ENCODE assay signal across 8 cellular contexts in genomic region chr9:86946712-86947145, GRCh38. TPM values are rescaled to one million over a fixed set of nuclear protein-coding genes. Genes with fewer than 3 reads are reported as not detected.
DNase-seq lines count a peak whose midpoint lies in the region; ATAC-seq and TF ChIP-seq lines count a peak whose summit lies in the region.

No MANE protein-coding gene starts in this region.

- intact Hi-C loops in gastrocnemius medialis (cut with DNase I; ENCODE audit: low total_unique reads), result loop anchor here (10.0 kb wide), 1 partner anchor 378 kb away; no protein-coding TSS in a partner anchor

- H3K9me2 ChIP-seq in GM23248 (ENCODE audit: insufficient read depth), result no peaks in the 10 kb centered on the region

- DNase-seq in CD1c-positive myeloid dendritic cell (ENCODE audit: extremely low spot score), result peak; percentile 48
- DNase-seq in GM23248, result peak; percentile 81
- peak; percentile 58 for DNase-seq in NCI-H69 (lab: John Stamatoyannopoulos, UW)
- peak; percentile 73 for DNase-seq in adipocyte (ENCODE audit: low read depth)
- peak; percentile 35 for DNase-seq in hepatic stellate cell (ENCODE audit: low spot score)
- peak; percentile 16 to 62 for DNase-seq in gastrocnemius medialis
- DNase-seq in cortex of kidney (lab: John Stamatoyannopoulos, UW), result no peak

- in situ Hi-C loops in GM23248 (cut with MboI), result loop anchor here (10.0 kb wide), 1 partner anchor 462 kb away; no protein-coding TSS in a partner anchor
- in situ Hi-C loops in gastrocnemius medialis (cut with MboI; ENCODE audit: low sequenced_read_pairs in 4 of 4), result loop anchor here in 1 of 4 donors (25.0 kb wide), 1 partner anchor 459 kb away; no protein-coding TSS in a partner anchor

- no peak for TF ChIP-seq CTCF in gastrocnemius medialis (IDR thresholded peaks at IDR 0.05 in 4 of 5, conservative IDR thresholded peaks at IDR 0.05 in 1 of 5)

- peak overlapping the region; percentile 83 for H3K4me2 ChIP-seq in GM23248 (ENCODE audit: unreplicated experiment)

- H2AFZ ChIP-seq in GM23248, result peak overlapping the region; percentile 87

- H3K36me3 ChIP-seq in GM23248 (ENCODE audit: low read depth), result no peaks in the 10 kb centered on the region
- H3K36me3 ChIP-seq in adipocyte (ENCODE audit: control insufficient read depth, insufficient read depth, low read length, severe bottlenecking), result peaks cover 8% of the 10 kb centered on the region
- no peaks in the 10 kb centered on the region for H3K36me3 ChIP-seq in gastrocnemius medialis

- peak overlapping the region; percentile 84 for H3K9ac ChIP-seq in GM23248
- H3K9ac ChIP-seq in adipocyte (ENCODE audit: low read length), result peak overlapping the region; percentile 100

- H3K4me3 ChIP-seq in GM23248, result peak overlapping the region; percentile 80
- H3K4me3 ChIP-seq in adipocyte (ENCODE audit: low read length), result peak overlapping the region; percentile 100
- peak overlapping the region; percentile 77 to 96 (median 80) for H3K4me3 ChIP-seq in gastrocnemius medialis

- H3K4me1 ChIP-seq in GM23248 (ENCODE audit: insufficient read depth) (peaks cover 13% of the 10 kb centered on the region), adipocyte (ENCODE audit: control insufficient read depth, insufficient read depth, low read length) (peaks cover 34% of the 10 kb centered on the region), gastrocnemius medialis (peaks cover 16 to 18% of the 10 kb centered on the region in 2 donors)

- TF ChIP-seq POLR2A in gastrocnemius medialis (IDR thresholded peaks at IDR 0.05), result no peak

- peaks cover 7% of the 10 kb centered on the region; the same call in 1 of the 2 replicates for H3F3A ChIP-seq in GM23248 (ENCODE audit: insufficient read depth)

- no peaks in the 10 kb centered on the region for H3K9me3 ChIP-seq in GM23248 (ENCODE audit: low read depth)
- no peaks in the 10 kb centered on the region for H3K9me3 ChIP-seq in adipocyte (ENCODE audit: control insufficient read depth, low read length)
- H3K9me3 ChIP-seq in gastrocnemius medialis, result no peaks in the 10 kb centered on the region

- no peaks in the 10 kb centered on the region for H4K20me1 ChIP-seq in GM23248 (ENCODE audit: insufficient read depth)

- H3K27ac ChIP-seq in GM23248 (peak overlapping the region; percentile 72), gastrocnemius medialis (peak overlapping the region; percentile 80 to 92 (median 84))

- ATAC-seq in gastrocnemius medialis (peak; percentile 14 to 22), GM18858 (IDR thresholded peaks at IDR 0.05; ENCODE audit: unreplicated experiment) (no peak)

- 0 to 1% methylated on average over 33 to 43 of the region's 52 CpGs for WGBS in GM23248 (ENCODE audit: low coverage in 1 of 2, low lambda C conversion rate in 2 of 2, missing lambda C conversion rate in 2 of 2), 2 experiments

- peaks cover 16% of the 10 kb centered on the region for H3K79me2 ChIP-seq in GM23248 (ENCODE audit: insufficient read depth)

- H3K27me3 ChIP-seq in GM23248 (replicated peaks; ENCODE audit: insufficient read depth) (no peaks in the 10 kb centered on the region), adipocyte (replicated peaks; ENCODE audit: control insufficient read depth, insufficient read depth, low read length) (no peaks in the 10 kb centered on the region), gastrocnemius medialis (peaks cover 5 to 21% (median 7%) of the 10 kb centered on the region in 3 donors)

RNA-seq across cellular contexts. Expression of gene GAS1, which starts 0.6 kb away (rescaled TPM):
- total RNA-seq in GM23248 (2014; rRNA removed; shearing (Covaris generic)), result 29.7 and 36.0 TPM in 2 replicates
- polyA plus RNA-seq in GM23248 (2016; fragmentation: Nextera tagmentation; extraction: Ambion mirVana), result 8.1 and 10.7 TPM in 2 replicates
- 10 to 100 TPM; 15.6 to 50.4 (median 29.0) TPM for total RNA-seq in gastrocnemius medialis
